ENCODE assay signal across 7 cellular contexts in genomic region chr5:1440098-1440493, GRCh38. TPM values are rescaled to one million over a fixed set of nuclear protein-coding genes. Genes with fewer than 3 reads are reported as not detected.
"Had no signal": no experiment of that assay in that cellular context is flagged by ENCODE, and none has a peak within 500 bp of the region (broad histone marks: within the 10 kb centered on the region; RNA-seq: fewer than 3 reads in every experiment).

No MANE protein-coding gene starts in this region.

- ATAC-seq: GM23338, HepG2 had no signal

- H3K36me3 Mint-ChIP-seq: IgD-negative memory B cell had no signal

- H3K4me3 Mint-ChIP-seq: GM23338, H9, IgD-negative memory B cell had no signal

- DNase-seq: H9, HCEC 1CT, KBM-7 had no signal

- H3K27ac Mint-ChIP-seq: GM23338, H9, IgD-negative memory B cell had no signal

RNA-seq across cellular contexts. Expression of gene SLC6A3, which starts 5.1 kb away (rescaled TPM):
- total RNA-seq: HepG2, HT1080 had no signal
